Comparison of ENCODE assay signal across 14 cellular contexts in genomic region chr3:65936908-65937638, GRCh38.
DNase-seq lines count a peak whose midpoint lies in the region; ATAC-seq and TF ChIP-seq lines count a peak whose summit lies in the region.
"Had no signal": no experiment of that assay in that cellular context is flagged by ENCODE, and none has a peak within 500 bp of the region (broad histone marks: within the 10 kb centered on the region; RNA-seq: fewer than 3 reads in every experiment).

No MANE protein-coding gene starts in this region.

- TF ChIP-seq EP300 in transverse colon (IDR thresholded peaks at IDR 0.05; ENCODE audit: low read depth): no peak

- H3K27me3 ChIP-seq in transverse colon: no peaks in the 10 kb centered on the region
- H3K27me3 ChIP-seq: thyroid gland had no signal

- no peaks in the 10 kb centered on the region for H3K4me1 Mint-ChIP-seq in activated naive CD8-positive, alpha-beta T cell treated with anti-CD3 and anti-CD28 coated beads, Interleukin-2, amount 10 ng/mL, durations not matched to agents 7 days and 5 days
- H3K4me1 Mint-ChIP-seq in activated naive CD8-positive, alpha-beta T cell treated with anti-CD3 and anti-CD28 coated beads, Interleukin-2, amount 50 U/mL, for 24 hours: no peaks in the 10 kb centered on the region
- no peaks in the 10 kb centered on the region for H3K4me1 Mint-ChIP-seq in activated CD8-positive, alpha-beta T cell treated with anti-CD3 and anti-CD28 coated beads for 36 hours (ENCODE audit: low read depth)
- H3K4me1 Mint-ChIP-seq: IgD-negative memory B cell had no signal

- H3K27me3 Mint-ChIP-seq in activated naive CD8-positive, alpha-beta T cell treated with anti-CD3 and anti-CD28 coated beads, Interleukin-2, amount 10 ng/mL, durations not matched to agents 7 days and 5 days: no peaks in the 10 kb centered on the region
- H3K27me3 Mint-ChIP-seq in activated naive CD8-positive, alpha-beta T cell treated with anti-CD3 and anti-CD28 coated beads, Interleukin-2, amount 50 U/mL, for 24 hours: peaks cover 5% of the 10 kb centered on the region
- H3K27me3 Mint-ChIP-seq in activated CD8-positive, alpha-beta T cell treated with anti-CD3 and anti-CD28 coated beads for 36 hours: no peaks in the 10 kb centered on the region
- H3K27me3 Mint-ChIP-seq: IgD-negative memory B cell had no signal

- no peak for TF ChIP-seq POLR2A in transverse colon (IDR thresholded peaks at IDR 0.05)

- no peak for TF ChIP-seq CTCF in activated CD8-positive, alpha-beta T cell treated with anti-CD3 and anti-CD28 coated beads for 36 hours (IDR thresholded peaks at IDR 0.05)
- no peak for TF ChIP-seq CTCF in transverse colon (IDR thresholded peaks at IDR 0.05)

- POLR2A ChIA-PET in activated naive CD8-positive, alpha-beta T cell treated with anti-CD3 and anti-CD28 coated beads, Interleukin-2, amount 10 ng/mL, durations not matched to agents 7 days and 5 days (lab: Charles Lee): no interaction called here
- POLR2A ChIA-PET in activated CD8-positive, alpha-beta T cell treated with anti-CD3 and anti-CD28 coated beads for 36 hours (lab: Charles Lee): no interaction called here

- no peaks in the 10 kb centered on the region for H3K36me3 Mint-ChIP-seq in activated naive CD8-positive, alpha-beta T cell treated with anti-CD3 and anti-CD28 coated beads, Interleukin-2, amount 10 ng/mL, durations not matched to agents 7 days and 5 days
- no peaks in the 10 kb centered on the region for H3K36me3 Mint-ChIP-seq in activated naive CD8-positive, alpha-beta T cell treated with anti-CD3 and anti-CD28 coated beads, Interleukin-2, amount 50 U/mL, for 24 hours (ENCODE audit: low read depth)
- H3K36me3 Mint-ChIP-seq in activated CD8-positive, alpha-beta T cell treated with anti-CD3 and anti-CD28 coated beads for 36 hours (ENCODE audit: low read depth): no peaks in the 10 kb centered on the region

- H3K9me3 Mint-ChIP-seq in activated naive CD8-positive, alpha-beta T cell treated with anti-CD3 and anti-CD28 coated beads, Interleukin-2, amount 10 ng/mL, durations not matched to agents 7 days and 5 days: peaks cover 10% of the 10 kb centered on the region
- peaks cover 13% of the 10 kb centered on the region for H3K9me3 Mint-ChIP-seq in activated naive CD8-positive, alpha-beta T cell treated with anti-CD3 and anti-CD28 coated beads, Interleukin-2, amount 50 U/mL, for 24 hours
- H3K9me3 Mint-ChIP-seq in activated CD8-positive, alpha-beta T cell treated with anti-CD3 and anti-CD28 coated beads for 36 hours: peaks cover 4% of the 10 kb centered on the region

- no peak for ATAC-seq in activated naive CD8-positive, alpha-beta T cell treated with anti-CD3 and anti-CD28 coated beads, Interleukin-2, amount 10 ng/mL, durations not matched to agents 7 days and 5 days (ENCODE audit: low read depth)
- ATAC-seq in activated naive CD8-positive, alpha-beta T cell treated with anti-CD3 and anti-CD28 coated beads, Interleukin-2, amount 50 U/mL, for 24 hours: no peak
- ATAC-seq in activated CD8-positive, alpha-beta T cell treated with anti-CD3 and anti-CD28 coated beads for 36 hours: no peak
- peak; percentile 78 for ATAC-seq in left colon

- CTCF ChIA-PET in activated CD8-positive, alpha-beta T cell treated with anti-CD3 and anti-CD28 coated beads for 36 hours (lab: Charles Lee): no interaction called here

- no peaks in the 10 kb centered on the region for H3K9me3 ChIP-seq in transverse colon
- H3K9me3 ChIP-seq: thyroid gland had no signal

- H3K4me1 ChIP-seq in transverse colon: peaks cover 0 to 13% (median 5%) of the 10 kb centered on the region in 4 donors

- no peak overlapping the region for H3K4me3 ChIP-seq in transverse colon
- H3K4me3 ChIP-seq: thyroid gland had no signal

- peak overlapping the region in 3 of 4 donors; percentile 26 to 70 (median 38) for H3K27ac ChIP-seq in transverse colon
- H3K27ac ChIP-seq: thyroid gland had no signal

- in situ Hi-C loops in transverse colon (cut with MboI; ENCODE audit: low pct_ligation_motif_present in 1 of 4, low pct_unique_long_range_greater_than_20kb in 1 of 4, low sequenced_read_pairs in 3 of 4): no loop called here

- H3K36me3 ChIP-seq in transverse colon: no peaks in the 10 kb centered on the region
- H3K36me3 ChIP-seq: thyroid gland had no signal

- H3K27ac Mint-ChIP-seq in activated naive CD8-positive, alpha-beta T cell treated with anti-CD3 and anti-CD28 coated beads, Interleukin-2, amount 10 ng/mL, durations not matched to agents 7 days and 5 days: no peak overlapping the region
- H3K27ac Mint-ChIP-seq in activated naive CD8-positive, alpha-beta T cell treated with anti-CD3 and anti-CD28 coated beads, Interleukin-2, amount 50 U/mL, for 24 hours: no peak overlapping the region
- H3K27ac Mint-ChIP-seq in activated CD8-positive, alpha-beta T cell treated with anti-CD3 and anti-CD28 coated beads for 36 hours: no peak overlapping the region
- H3K27ac Mint-ChIP-seq: IgD-negative memory B cell had no signal

- 46 to 48% methylated on average over 2 to 5 of the region's 5 CpGs for WGBS in transverse colon (ENCODE audit: low coverage in 1 of 2), 2 donors

- intact Hi-C loops in activated CD8-positive, alpha-beta T cell treated with anti-CD3 and anti-CD28 coated beads for 36 hours (cut with micrococcal nuclease): no loop called here
- intact Hi-C loops in left colon (cut with DNase I, micrococcal nuclease): no loop called here
- intact Hi-C loops in transverse colon (cut with DNase I; ENCODE audit: low total_unique reads): no loop called here

- DNase-seq in activated naive CD8-positive, alpha-beta T cell treated with anti-CD3 and anti-CD28 coated beads, Interleukin-2, amount 10 ng/mL, durations not matched to agents 7 days and 5 days: peak; percentile 29
- no peak for DNase-seq in activated naive CD8-positive, alpha-beta T cell treated with anti-CD3 and anti-CD28 coated beads, Interleukin-2, amount 50 U/mL, for 24 hours
- DNase-seq in activated CD8-positive, alpha-beta T cell treated with anti-CD3 and anti-CD28 coated beads for 36 hours: peak; percentile 10
- DNase-seq in left colon (no peak), transverse colon (no peak), DMS53 treated with DMSO at 0.1 percent for 48 hours (lab: John Stamatoyannopoulos, UW; ENCODE audit: unreplicated experiment) (no peak), NCI-H2196 (lab: John Stamatoyannopoulos, UW; ENCODE audit: unreplicated experiment) (no peak), ureter (ENCODE audit: low spot score) (no peak)
- DNase-seq: activated CD4-positive, alpha-beta T cell treated with anti-CD3 and anti-CD28 coated beads for 48 hours; activated gamma-delta T cell; central memory CD4-positive, alpha-beta T cell; T-helper 1 cell had no signal

- no peak overlapping the region for H3K4me3 Mint-ChIP-seq in activated naive CD8-positive, alpha-beta T cell treated with anti-CD3 and anti-CD28 coated beads, Interleukin-2, amount 10 ng/mL, durations not matched to agents 7 days and 5 days
- H3K4me3 Mint-ChIP-seq in activated naive CD8-positive, alpha-beta T cell treated with anti-CD3 and anti-CD28 coated beads, Interleukin-2, amount 50 U/mL, for 24 hours: no peak overlapping the region
- H3K4me3 Mint-ChIP-seq in activated CD8-positive, alpha-beta T cell treated with anti-CD3 and anti-CD28 coated beads for 36 hours: no peak overlapping the region
- H3K4me3 Mint-ChIP-seq: IgD-negative memory B cell had no signal

Comparison
In these comparisons a context has a peak if more than half of its experiments do, and no peak if none do; other contexts are left out.
1. DNase-seq: peak in activated naive CD8-positive, alpha-beta T cell treated with anti-CD3 and anti-CD28 coated beads, Interleukin-2, amount 10 ng/mL, durations not matched to agents 7 days and 5 days (single experiment) and activated CD8-positive, alpha-beta T cell treated with anti-CD3 and anti-CD28 coated beads for 36 hours (single experiment); none in activated naive CD8-positive, alpha-beta T cell treated with anti-CD3 and anti-CD28 coated beads, Interleukin-2, amount 50 U/mL, for 24 hours (single experiment), left colon (0 of 2), transverse colon (single experiment), DMS53 treated with DMSO at 0.1 percent for 48 hours (single experiment), NCI-H2196 (single experiment) and ureter (single experiment).